35 cellular contexts compared by ENCODE assay signal in genomic region chr4:94648699-94649098, GRCh38.
"Had no signal": no experiment of that assay in that cellular context is flagged by ENCODE, and none has a peak within 500 bp of the region (broad histone marks: within the 10 kb centered on the region; RNA-seq: fewer than 3 reads in every experiment).

No MANE protein-coding gene starts in this region.

- H3K4me1 Mint-ChIP-seq: activated naive CD4-positive, alpha-beta T cell treated with anti-CD3 and anti-CD28 coated beads, Interleukin-2, amount 50 U/mL, for 24 hours; activated naive CD8-positive, alpha-beta T cell treated with anti-CD3 and anti-CD28 coated beads, Interleukin-2, amount 10 ng/mL, durations not matched to agents 7 days and 5 days had no signal

- H3K9me3 ChIP-seq: ascending aorta, MG63, Peyer's patch had no signal

- H3K27ac ChIP-seq: cardiac muscle cell, Peyer's patch had no signal

- H3K9me3 Mint-ChIP-seq: activated CD4-positive, alpha-beta T cell treated with anti-CD3 and anti-CD28 coated beads, Interleukin-2, amount 10 ng/mL, durations not matched to agents 7 days and 5 days; activated naive CD4-positive, alpha-beta T cell treated with anti-CD3 and anti-CD28 coated beads, Interleukin-2, amount 50 U/mL, for 24 hours; activated naive CD8-positive, alpha-beta T cell treated with anti-CD3 and anti-CD28 coated beads, Interleukin-2, amount 10 ng/mL, durations not matched to agents 7 days and 5 days; activated T-cell treated with anti-CD3 and anti-CD28 coated beads, Interleukin-2, amount 50 U/mL, for 24 hours; activated T-helper 2 cell treated with anti-CD3 and anti-CD28 coated beads, Interferon-gamma antibody, Interleukin-2, Interleukin-4, amounts not matched to agents 10 μg/mL and 5 μg/mL and 100 μg/mL, durations not matched to agents 14 hours and 24 hours and 36 hours had no signal

- H3K27ac Mint-ChIP-seq: activated CD4-positive, alpha-beta T cell treated with anti-CD3 and anti-CD28 coated beads, Interleukin-2, amount 10 ng/mL, durations not matched to agents 7 days and 5 days; activated CD8-positive, alpha-beta T cell treated with anti-CD3 and anti-CD28 coated beads, Interleukin-2, amount 10 ng/mL, durations not matched to agents 7 days and 5 days; activated naive CD4-positive, alpha-beta T cell treated with anti-CD3 and anti-CD28 coated beads, Interleukin-2, amount 50 U/mL, for 24 hours; activated naive CD8-positive, alpha-beta T cell treated with anti-CD3 and anti-CD28 coated beads, Interleukin-2, amount 10 ng/mL, durations not matched to agents 7 days and 5 days; activated T-cell treated with anti-CD3 and anti-CD28 coated beads, Interleukin-2, amount 50 U/mL, for 24 hours; activated T-helper 2 cell treated with anti-CD3 and anti-CD28 coated beads, Interferon-gamma antibody, Interleukin-2, Interleukin-4, amounts not matched to agents 10 μg/mL and 5 μg/mL and 100 μg/mL, durations not matched to agents 14 hours and 24 hours and 36 hours had no signal

- H3K27me3 ChIP-seq: ascending aorta, cardiac muscle cell, MG63, Peyer's patch had no signal

- DNase-seq: activated CD4-positive, alpha-beta T cell treated with anti-CD3 and anti-CD28 coated beads, Interleukin-2, amount 10 ng/mL, durations not matched to agents 7 days and 5 days; activated CD4-positive, alpha-beta T cell treated with anti-CD3 and anti-CD28 coated beads, Interleukin-2, amount 50 U/mL, for 48 hours; activated CD8-positive, alpha-beta T cell treated with anti-CD3 and anti-CD28 coated beads, Interleukin-2, amount 10 ng/mL, durations not matched to agents 7 days and 5 days; activated gamma-delta T cell; activated naive CD4-positive, alpha-beta T cell treated with Interleukin-2 at 50 U/mL for 16 hours; activated naive CD8-positive, alpha-beta T cell treated with anti-CD3 and anti-CD28 coated beads, Interleukin-2, amount 10 ng/mL, durations not matched to agents 7 days and 5 days; activated T-cell treated with anti-CD3 and anti-CD28 coated beads, Interleukin-2, amount 50 U/mL, for 24 hours; amygdala; Karpas-422; KBM-7; MG63; MV-4-11; NCI-H1092; NCI-H1417; NCI-H146; NCI-H187; NCI-H2029 treated with DMSO at 0.1 percent for 48 hours; NCI-H2107; NCI-H2171; NCI-H510A; NCI-H526; NCI-H748 treated with DMSO at 0.1 percent for 48 hours; NK-92 treated with Interleukin-12 subunit alpha and Interleukin-12 subunit beta, amount 100 ng/mL, for 24 hours; PC-3; Peyer's patch; RPMI8226; SIG-M5; SW 1271; T-helper 1 cell; T-helper 9 cell had no signal

- H3K36me3 Mint-ChIP-seq: activated naive CD8-positive, alpha-beta T cell treated with anti-CD3 and anti-CD28 coated beads, Interleukin-2, amount 10 ng/mL, durations not matched to agents 7 days and 5 days had no signal

- ATAC-seq: activated CD8-positive, alpha-beta T cell treated with anti-CD3 and anti-CD28 coated beads, Interleukin-2, amount 10 ng/mL, durations not matched to agents 7 days and 5 days; PC-3; Right ventricle myocardium inferior had no signal

- H3K27me3 Mint-ChIP-seq: activated CD4-positive, alpha-beta T cell treated with anti-CD3 and anti-CD28 coated beads, Interleukin-2, amount 10 ng/mL, durations not matched to agents 7 days and 5 days; activated naive CD4-positive, alpha-beta T cell treated with anti-CD3 and anti-CD28 coated beads, Interleukin-2, amount 50 U/mL, for 24 hours; activated naive CD8-positive, alpha-beta T cell treated with anti-CD3 and anti-CD28 coated beads, Interleukin-2, amount 10 ng/mL, durations not matched to agents 7 days and 5 days; activated T-cell treated with anti-CD3 and anti-CD28 coated beads, Interleukin-2, amount 50 U/mL, for 24 hours had no signal

- H3K4me3 ChIP-seq: ascending aorta, cardiac muscle cell, MG63, Peyer's patch had no signal

- H3K4me3 Mint-ChIP-seq: activated CD4-positive, alpha-beta T cell treated with anti-CD3 and anti-CD28 coated beads, Interleukin-2, amount 10 ng/mL, durations not matched to agents 7 days and 5 days; activated CD8-positive, alpha-beta T cell treated with anti-CD3 and anti-CD28 coated beads, Interleukin-2, amount 10 ng/mL, durations not matched to agents 7 days and 5 days; activated naive CD4-positive, alpha-beta T cell treated with anti-CD3 and anti-CD28 coated beads, Interleukin-2, amount 50 U/mL, for 24 hours; activated naive CD8-positive, alpha-beta T cell treated with anti-CD3 and anti-CD28 coated beads, Interleukin-2, amount 10 ng/mL, durations not matched to agents 7 days and 5 days; activated T-cell treated with anti-CD3 and anti-CD28 coated beads, Interleukin-2, amount 50 U/mL, for 24 hours had no signal
